ENCODE assay signal across 8 cellular contexts in genomic region chr7:41943098-41943577, GRCh38.
DNase-seq lines count a peak whose midpoint lies in the region; ATAC-seq, FAIRE-seq and TF ChIP-seq lines count a peak whose summit lies in the region.

No MANE protein-coding gene starts in this region.

- H3K4me3 ChIP-seq in WI38 (ENCODE audit: low read depth, low read length) (peak overlapping the region; percentile 57), mammary epithelial cell (replicated peaks in 1 of 3; ENCODE audit: insufficient read depth in 1 of 3, low read depth in 2 of 3, low read length in 3 of 3) (no peak overlapping the region), keratinocyte (ENCODE audit: control insufficient read depth in 2 of 3, extremely low read depth in 1 of 3, insufficient read depth in 2 of 3, low read depth in 1 of 3, low read length in 3 of 3) (peak overlapping the region in 1 of 3 experiments; percentile 28)

- BruUV-seq in mammary epithelial cell (replicated peaks; lab: Mats Ljungman, UMichigan): no TSS peak

- dilution Hi-C loops in mammary epithelial cell (cut with HindIII; ENCODE audit: low sequenced_read_pairs): no loop called here
- dilution Hi-C loops in keratinocyte (cut with MboI; ENCODE audit: extremely low pct_ligation_motif_present, low sequenced_read_pairs): no loop called here

- peak; percentile 83 for ATAC-seq in HG02938 (IDR thresholded peaks at IDR 0.05; ENCODE audit: unreplicated experiment)

- no peaks in the 10 kb centered on the region for H3K27me3 ChIP-seq in mammary epithelial cell (ENCODE audit: insufficient read depth, low read length)
- H3K27me3 ChIP-seq in keratinocyte (ENCODE audit: control insufficient read depth, extremely low read depth, insufficient read depth, low read length): peaks cover 12% of the 10 kb centered on the region

- peaks cover 5% of the 10 kb centered on the region for H3K4me1 ChIP-seq in mammary epithelial cell (ENCODE audit: insufficient read depth, low read length)
- peaks cover 6% of the 10 kb centered on the region for H3K4me1 ChIP-seq in keratinocyte (ENCODE audit: control insufficient read depth, extremely low read depth, insufficient read depth, low read length)

- H3K4me2 ChIP-seq in mammary epithelial cell (ENCODE audit: insufficient read depth, low read depth, low read length) (peak overlapping the region; percentile 61), keratinocyte (ENCODE audit: control insufficient read depth, extremely low read depth, insufficient read depth, low read depth, low read length) (peak overlapping the region; percentile 81)

- intact Hi-C loops in mammary epithelial cell (cut with micrococcal nuclease): loop anchor here (1.0 to 5.0 kb wide), 8 partner anchors 34 to 1894 kb away; partner anchors contain the start of gene GLI3

- in situ Hi-C loops in mammary epithelial cell (cut with MboI; ENCODE audit: low sequenced_read_pairs in 2 of 2): loop anchor here (5.0 to 10.0 kb wide), 4 partner anchors 632 to 892 kb away; no protein-coding TSS in a partner anchor

- H3K27ac ChIP-seq in mammary epithelial cell (ENCODE audit: insufficient read depth, low read depth, low read length) (no peak overlapping the region), keratinocyte (ENCODE audit: control insufficient read depth, insufficient read depth, low read length) (no peak overlapping the region)

- no peaks in the 10 kb centered on the region for H3K9me1 ChIP-seq in keratinocyte (ENCODE audit: control insufficient read depth, extremely low read depth, insufficient read depth, low read length)

- CTCF ChIA-PET in mammary epithelial cell (lab: Charles Lee; ENCODE audit: low non-redundant PET): interaction anchor here (0.6 to 1.0 kb wide), 4 partner anchors 12 to 900 kb away, joined by 3 to 4 read pairs (median 4); no protein-coding TSS in a partner anchor

- 2% methylated on average over 16 of the region's 16 CpGs for WGBS in mammary epithelial cell (ENCODE audit: low coverage, missing lambda C conversion rate)

- H3K79me2 ChIP-seq in mammary epithelial cell (ENCODE audit: insufficient read depth, low read length) (no peaks in the 10 kb centered on the region), keratinocyte (ENCODE audit: control insufficient read depth, insufficient read depth, low read length) (no peaks in the 10 kb centered on the region)

- no peaks in the 10 kb centered on the region for H3K36me3 ChIP-seq in mammary epithelial cell (ENCODE audit: insufficient read depth, low read length)
- no peaks in the 10 kb centered on the region for H3K36me3 ChIP-seq in keratinocyte (ENCODE audit: control insufficient read depth in 2 of 2, extremely low read depth in 1 of 2, insufficient read depth in 2 of 2, low read length in 2 of 2)

- peak; percentile 58 for DNase-seq in SIG-M5 treated with dmso at 0.1 percent for 504 hours (lab: John Stamatoyannopoulos, UW; ENCODE audit: unreplicated experiment)
- DNase-seq in SIG-M5 (lab: John Stamatoyannopoulos, UW): no peak
- peak; percentile 1 for DNase-seq in NCI-H2029 treated with DMSO at 0.1 percent for 48 hours (lab: John Stamatoyannopoulos, UW)
- DNase-seq in mammary epithelial cell: peak; percentile 63
- no peak for DNase-seq in keratinocyte (ENCODE audit: low read depth, low spot score)
- peak; percentile 53 to 76 (median 64) for DNase-seq in stimulated activated CD4-positive, alpha-beta T cell treated with anti-CD3 and anti-CD28 coated beads, Interleukin-12 subunit alpha, Interleukin-12 subunit beta, amount 100 ng/mL, for 48 hours (ENCODE audit: low read depth in 2 of 3, low spot score in 1 of 3)

- no peaks in the 10 kb centered on the region for H4K20me1 ChIP-seq in mammary epithelial cell (ENCODE audit: insufficient read depth, low read length)
- H4K20me1 ChIP-seq in keratinocyte (ENCODE audit: control insufficient read depth, extremely low read depth, insufficient read depth, low read length): no peaks in the 10 kb centered on the region

- peak overlapping the region; percentile 60 for H2AFZ ChIP-seq in mammary epithelial cell (ENCODE audit: low read depth, low read length)
- H2AFZ ChIP-seq in keratinocyte (ENCODE audit: control insufficient read depth, low read length): peak overlapping the region; percentile 64

- H3K9me3 ChIP-seq in mammary epithelial cell (replicated peaks; ENCODE audit: insufficient read depth, low read length) (no peaks in the 10 kb centered on the region), keratinocyte (ENCODE audit: control insufficient read depth, low read depth, low read length) (no peaks in the 10 kb centered on the region)

- peak; percentile 97 for TF ChIP-seq CTCF in WI38 (IDR thresholded peaks at IDR 0.05; ENCODE audit: low read depth, low read length)
- TF ChIP-seq CTCF in mammary epithelial cell (conservative IDR thresholded peaks at IDR 0.05 in 1 of 2, IDR thresholded peaks at IDR 0.05 in 1 of 2; ENCODE audit: extremely low read depth in 1 of 2, insufficient read depth in 1 of 2, low read depth in 1 of 2, low read length in 2 of 2): peak; percentile 95
- peak; percentile 99 for TF ChIP-seq CTCF in keratinocyte (optimal IDR thresholded peaks at IDR 0.05 in 1 of 3, IDR thresholded peaks at IDR 0.05 in 1 of 3, conservative IDR thresholded peaks at IDR 0.05 in 1 of 3; ENCODE audit: extremely low read depth in 1 of 3, insufficient read depth in 2 of 3, low read length in 3 of 3)

- H3K9ac ChIP-seq in mammary epithelial cell (ENCODE audit: insufficient read depth, low read length): no peak overlapping the region
- no peak overlapping the region for H3K9ac ChIP-seq in keratinocyte (ENCODE audit: control insufficient read depth, extremely low read depth, insufficient read depth, low read length)

- FAIRE-seq in keratinocyte (lab: Jason Lieb, UNC): peak; percentile 74

Comparison
In these comparisons a context has a peak if more than half of its experiments do, and no peak if none do; other contexts are left out.
1. DNase-seq: peak in SIG-M5 treated with dmso at 0.1 percent for 504 hours (single experiment), NCI-H2029 treated with DMSO at 0.1 percent for 48 hours (single experiment), mammary epithelial cell (single experiment) and stimulated activated CD4-positive, alpha-beta T cell treated with anti-CD3 and anti-CD28 coated beads, Interleukin-12 subunit alpha, Interleukin-12 subunit beta, amount 100 ng/mL, for 48 hours (3 of 3); none in SIG-M5 (single experiment) and keratinocyte (single experiment).
2. Peak in every context shown above with its lines, with median percentiles within 50 percentile points of each other: CTCF ChIP-seq.